Comparison of ENCODE assay signal across 8 cellular contexts in the genomic region with DNA sequence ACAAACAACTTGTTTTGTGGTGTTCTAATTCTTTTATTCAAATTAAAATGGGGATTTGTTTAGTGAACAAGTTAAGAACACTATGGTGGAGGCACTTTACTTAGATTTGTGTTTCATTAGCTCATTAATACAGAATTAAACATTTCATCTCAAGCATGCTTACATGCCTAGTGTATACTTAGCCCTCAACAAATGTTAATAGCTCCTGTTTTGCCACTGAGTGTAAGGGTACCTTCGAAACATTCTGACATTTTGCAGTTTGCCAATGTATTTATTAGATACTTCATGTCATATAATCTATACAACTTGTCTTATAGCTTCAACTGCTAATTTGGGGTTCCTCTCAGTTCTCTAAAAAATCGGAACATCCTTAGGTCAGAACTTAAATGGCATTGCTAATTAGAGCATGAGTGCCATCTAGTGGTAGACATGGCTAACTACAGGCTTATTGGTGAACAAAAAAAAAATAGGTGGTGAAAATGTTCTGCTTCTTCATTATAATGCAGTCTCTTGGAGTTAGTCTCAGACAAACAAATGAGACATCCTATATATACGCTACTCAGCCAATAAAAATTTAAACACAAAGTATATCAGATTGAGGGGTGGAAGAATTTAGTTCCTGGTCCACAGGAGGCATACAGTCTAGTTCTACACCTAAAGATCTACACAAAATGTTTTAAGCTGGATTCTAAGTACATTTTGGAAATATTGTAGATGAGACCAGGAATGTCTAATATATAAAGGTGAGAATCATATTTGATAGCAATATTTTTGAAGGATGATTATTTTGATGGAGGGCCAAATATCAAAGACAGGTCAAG. TPM values are rescaled to one million over a fixed set of nuclear protein-coding genes. Genes with fewer than 3 reads are reported as not detected.
DNase-seq lines count a peak whose midpoint lies in the region; ATAC-seq and TF ChIP-seq lines count a peak whose summit lies in the region.

No MANE protein-coding gene starts in this region.

- H3K27me3 ChIP-seq in NT2/D1 (ENCODE audit: insufficient read depth, insufficient read length): peaks cover 11% of the 10 kb centered on the region
- peaks cover 0 to 6% of the 10 kb centered on the region in 2 donors for H3K27me3 ChIP-seq in naive thymus-derived CD4-positive, alpha-beta T cell (ENCODE audit: control insufficient read depth in 2 of 2, insufficient read depth in 2 of 2, low read length in 2 of 2)

- no peaks in the 10 kb centered on the region for H3K36me3 Mint-ChIP-seq in naive thymus-derived CD4-positive, alpha-beta T cell

- POLR2A ChIA-PET in naive thymus-derived CD4-positive, alpha-beta T cell (lab: Charles Lee): no interaction called here

- peaks cover 17 to 39% (median 29%) of the 10 kb centered on the region in 5 donors for H3K27me3 Mint-ChIP-seq in naive thymus-derived CD4-positive, alpha-beta T cell

- H3K9ac ChIP-seq in NT2/D1 (ENCODE audit: insufficient read length, low read depth): no peak overlapping the region

- ATAC-seq in GM18519 (IDR thresholded peaks at IDR 0.05; ENCODE audit: low FRiP score, unreplicated experiment): peak; percentile 54
- peak; percentile 67 for ATAC-seq in HG03432 (IDR thresholded peaks at IDR 0.05; ENCODE audit: unreplicated experiment)
- peak; percentile 61 for ATAC-seq in naive thymus-derived CD4-positive, alpha-beta T cell

- intact Hi-C loops in naive thymus-derived CD4-positive, alpha-beta T cell (cut with micrococcal nuclease): no loop called here

- H3K9me3 Mint-ChIP-seq in naive thymus-derived CD4-positive, alpha-beta T cell: peaks cover 0 to 1% (median 0%) of the 10 kb centered on the region in 11 donors

- no peak overlapping the region for H3K4me3 Mint-ChIP-seq in naive thymus-derived CD4-positive, alpha-beta T cell

- peaks cover 5 to 18% (median 12%) of the 10 kb centered on the region in 7 donors for H3K4me1 Mint-ChIP-seq in naive thymus-derived CD4-positive, alpha-beta T cell

- DNase-seq in NT2/D1 (ENCODE audit: low read depth, low spot score) (peak; percentile 44), dermis microvascular lymphatic vessel endothelial cell (ENCODE audit: low read depth in 2 of 2) (peak; percentile 15 to 43), T1000 (lab: John Stamatoyannopoulos, UW) (no peak)
- peak in 5 of 9 donors; percentile 25 to 42 (median 28) for DNase-seq in naive thymus-derived CD4-positive, alpha-beta T cell
- DNase-seq in stimulated activated CD4-positive, alpha-beta T cell treated with anti-CD3 and anti-CD28 coated beads, Interleukin-15, amount 100 ng/mL, for 24 hours: no peak

- TF ChIP-seq CTCF in C4-2B (conservative IDR thresholded peaks at IDR 0.05): peak; percentile 92

- H3K9me3 ChIP-seq in NT2/D1 (ENCODE audit: insufficient read depth, low read length): no peaks in the 10 kb centered on the region
- H3K9me3 ChIP-seq in naive thymus-derived CD4-positive, alpha-beta T cell (ENCODE audit: control insufficient read depth in 2 of 3, low read length in 3 of 3): no peaks in the 10 kb centered on the region

- no peaks in the 10 kb centered on the region for H3K36me3 ChIP-seq in NT2/D1 (ENCODE audit: insufficient read depth, insufficient read length, low read length)
- H3K36me3 ChIP-seq in naive thymus-derived CD4-positive, alpha-beta T cell (ENCODE audit: control insufficient read depth in 2 of 3, insufficient read depth in 3 of 3, low read length in 3 of 3): no peaks in the 10 kb centered on the region

- no peak overlapping the region for H3K4me3 ChIP-seq in NT2/D1 (ENCODE audit: insufficient read length, low read depth)
- no peak overlapping the region for H3K4me3 ChIP-seq in naive thymus-derived CD4-positive, alpha-beta T cell (ENCODE audit: low read length)

- H3K27ac ChIP-seq in C4-2B: no peak overlapping the region
- H3K27ac ChIP-seq in naive thymus-derived CD4-positive, alpha-beta T cell (ENCODE audit: low read depth, low read length): no peak overlapping the region

- H3K27ac Mint-ChIP-seq in naive thymus-derived CD4-positive, alpha-beta T cell: no peak overlapping the region

- CTCF ChIA-PET in naive thymus-derived CD4-positive, alpha-beta T cell (lab: Charles Lee): no interaction called here

- no peaks in the 10 kb centered on the region for H3K4me1 ChIP-seq in NT2/D1 (ENCODE audit: insufficient read depth, insufficient read length)
- no peaks in the 10 kb centered on the region for H3K4me1 ChIP-seq in naive thymus-derived CD4-positive, alpha-beta T cell (ENCODE audit: control insufficient read depth in 2 of 2, insufficient read depth in 2 of 2, low read length in 2 of 2)

RNA-seq across cellular contexts. Expression of gene CNTN5, which starts 4.9 kb away (rescaled TPM):
- not detected in 2 replicates for total RNA-seq in dermis microvascular lymphatic vessel endothelial cell
- not detected for total RNA-seq in naive thymus-derived CD4-positive, alpha-beta T cell
- polyA plus RNA-seq in naive thymus-derived CD4-positive, alpha-beta T cell: not detected

Comparison
In these comparisons a context has a peak if more than half of its experiments do, and no peak if none do; other contexts are left out.
1. DNase-seq: peak in NT2/D1 (single experiment), dermis microvascular lymphatic vessel endothelial cell (2 of 2) and naive thymus-derived CD4-positive, alpha-beta T cell (5 of 9); none in stimulated activated CD4-positive, alpha-beta T cell treated with anti-CD3 and anti-CD28 coated beads, Interleukin-15, amount 100 ng/mL, for 24 hours (single experiment) and T1000 (single experiment).
2. Peak in every context shown above with its lines, with median percentiles within 50 percentile points of each other: ATAC-seq.